8 cellular contexts compared by ENCODE assay signal in genomic region chr1:42681771-42682483, GRCh38.
DNase-seq lines count a peak whose midpoint lies in the region; ATAC-seq lines count a peak whose summit lies in the region.

Gene YBX1 (plus strand): TSS chr1:42682418. CDS start chr1:42682566, 148 bp downstream.

- ATAC-seq in GM19023 (IDR thresholded peaks at IDR 0.05; ENCODE audit: unreplicated experiment) (peak; percentile 93), HG03280 (IDR thresholded peaks at IDR 0.05; ENCODE audit: unreplicated experiment) (peak; percentile 85)

- DNase-seq in AG08396 (ENCODE audit: low spot score), result peak; percentile 98
- DNase-seq in NCI-H345 treated with DMSO at 0.1 percent for 48 hours (lab: John Stamatoyannopoulos, UW; ENCODE audit: unreplicated experiment), result peak; percentile 99
- DNase-seq in activated CD4-positive, CD25-positive, alpha-beta regulatory T cell (lab: John Stamatoyannopoulos, UW), result peak; percentile 82 to 93 (median 87)
- DNase-seq in central memory CD4-positive, alpha-beta T cell, result peak; percentile 98
- peak; percentile 99 for DNase-seq in iris pigment epithelial cell (ENCODE audit: low read depth)
- peak; percentile 88 to 93 for DNase-seq in stimulated activated CD4-positive, alpha-beta T cell treated with anti-CD3 and anti-CD28 coated beads, Interleukin-12 subunit alpha, Interleukin-12 subunit beta, amount 100 ng/mL, for 24 hours (ENCODE audit: low read depth in 2 of 2)

Comparison
In these comparisons a context has a peak if more than half of its experiments do, and no peak if none do; other contexts are left out.
1. Peak in every context shown above with its lines: DNase-seq and ATAC-seq.